In genomic region chr9:30796806-30797205, GRCh38 we compare ENCODE assay signal across 1 cellular context.
TF ChIP-seq lines count a peak whose summit lies in the region.

No MANE protein-coding gene starts in this region.

TF ChIP-seq in H1, 55 proteins besides CTCF, POLR2A, EP300 and RAD21:
- TF ChIP-seq CTBP2 (IDR thresholded peaks at IDR 0.05; ENCODE audit: borderline replicate concordance, insufficient read depth, insufficient read length, low read length) (no peak), EGR1 (IDR thresholded peaks at IDR 0.05; ENCODE audit: borderline replicate concordance, low read depth, low read length) (no peak)
